11 cellular contexts compared by ENCODE assay signal in genomic region chrX:19627533-19627932, GRCh38.
DNase-seq lines count a peak whose midpoint lies in the region; ATAC-seq and TF ChIP-seq lines count a peak whose summit lies in the region.
"Had no signal": no experiment of that assay in that cellular context is flagged by ENCODE, and none has a peak within 500 bp of the region (broad histone marks: within the 10 kb centered on the region; RNA-seq: fewer than 3 reads in every experiment).

No MANE protein-coding gene starts in this region.

- H3K36me3 Mint-ChIP-seq in activated CD4-positive, alpha-beta T cell treated with anti-CD3 and anti-CD28 coated beads for 36 hours (ENCODE audit: low read depth), result peaks cover 28% of the 10 kb centered on the region
- peaks cover 30% of the 10 kb centered on the region for H3K36me3 Mint-ChIP-seq in activated CD4-positive, alpha-beta T cell treated with anti-CD3 and anti-CD28 coated beads, Interleukin-2, amount 10 ng/mL, durations not matched to agents 7 days and 5 days (ENCODE audit: low read depth)
- H3K36me3 Mint-ChIP-seq in activated naive CD8-positive, alpha-beta T cell treated with anti-CD3 and anti-CD28 coated beads, Interleukin-2, amount 50 U/mL, for 24 hours (ENCODE audit: low read depth), result peaks cover 23% of the 10 kb centered on the region
- H3K36me3 Mint-ChIP-seq in osteocyte (ENCODE audit: unreplicated experiment), result peaks cover 5% of the 10 kb centered on the region

- peak; percentile 19 for DNase-seq in activated CD4-positive, alpha-beta T cell treated with anti-CD3 and anti-CD28 coated beads for 36 hours
- DNase-seq in activated CD4-positive, alpha-beta T cell treated with anti-CD3 and anti-CD28 coated beads, Interleukin-2, amount 10 ng/mL, durations not matched to agents 7 days and 5 days, result no peak
- DNase-seq in NOMO-1 treated with DMSO at 0.1 percent for 48 hours (lab: John Stamatoyannopoulos, UW; ENCODE audit: unreplicated experiment) (peak; percentile 64), osteocyte (ENCODE audit: extremely low spot score, unreplicated experiment) (no peak), medulla oblongata (ENCODE audit: extremely low spot score) (no peak)
- no peak for DNase-seq in activated naive CD8-positive, alpha-beta T cell treated with anti-CD3 and anti-CD28 coated beads, Interleukin-2, amount 50 U/mL, for 24 hours
- DNase-seq in activated CD8-positive, alpha-beta memory T cell treated with anti-CD3 and anti-CD28 coated beads for 24 hours, result no peak
- DNase-seq: 8988T, adrenal gland, NCI-H1436 treated with DMSO at 0.1 percent for 48 hours had no signal

- H3K27ac Mint-ChIP-seq in activated CD4-positive, alpha-beta T cell treated with anti-CD3 and anti-CD28 coated beads for 36 hours, result no peak overlapping the region
- no peak overlapping the region for H3K27ac Mint-ChIP-seq in activated CD4-positive, alpha-beta T cell treated with anti-CD3 and anti-CD28 coated beads, Interleukin-2, amount 10 ng/mL, durations not matched to agents 7 days and 5 days
- peak overlapping the region; percentile 63 for H3K27ac Mint-ChIP-seq in activated naive CD8-positive, alpha-beta T cell treated with anti-CD3 and anti-CD28 coated beads, Interleukin-2, amount 50 U/mL, for 24 hours
- peak overlapping the region; percentile 86 for H3K27ac Mint-ChIP-seq in osteocyte (ENCODE audit: unreplicated experiment)

- TF ChIP-seq CTCF in osteocyte (IDR thresholded peaks at IDR 0.05), result no peak

- ATAC-seq in activated CD4-positive, alpha-beta T cell treated with anti-CD3 and anti-CD28 coated beads for 36 hours, result peak; percentile 69
- ATAC-seq in activated naive CD8-positive, alpha-beta T cell treated with anti-CD3 and anti-CD28 coated beads, Interleukin-2, amount 50 U/mL, for 24 hours, result peak; percentile 83
- no peak for ATAC-seq in HG03457 (IDR thresholded peaks at IDR 0.05; ENCODE audit: unreplicated experiment)

- H3K27me3 Mint-ChIP-seq in activated CD4-positive, alpha-beta T cell treated with anti-CD3 and anti-CD28 coated beads for 36 hours, result no peaks in the 10 kb centered on the region
- H3K27me3 Mint-ChIP-seq in activated CD4-positive, alpha-beta T cell treated with anti-CD3 and anti-CD28 coated beads, Interleukin-2, amount 10 ng/mL, durations not matched to agents 7 days and 5 days, result no peaks in the 10 kb centered on the region
- no peaks in the 10 kb centered on the region for H3K27me3 Mint-ChIP-seq in activated naive CD8-positive, alpha-beta T cell treated with anti-CD3 and anti-CD28 coated beads, Interleukin-2, amount 50 U/mL, for 24 hours
- H3K27me3 Mint-ChIP-seq in osteocyte (ENCODE audit: unreplicated experiment), result no peaks in the 10 kb centered on the region

- POLR2A ChIA-PET in activated CD4-positive, alpha-beta T cell treated with anti-CD3 and anti-CD28 coated beads for 36 hours (lab: Charles Lee), result no interaction called here
- POLR2A ChIA-PET in activated CD4-positive, alpha-beta T cell treated with anti-CD3 and anti-CD28 coated beads, Interleukin-2, amount 10 ng/mL, durations not matched to agents 7 days and 5 days (lab: Charles Lee), result no interaction called here

- H3K4me1 Mint-ChIP-seq in activated CD4-positive, alpha-beta T cell treated with anti-CD3 and anti-CD28 coated beads for 36 hours, result peaks cover 81% of the 10 kb centered on the region
- peaks cover 61% of the 10 kb centered on the region for H3K4me1 Mint-ChIP-seq in activated CD4-positive, alpha-beta T cell treated with anti-CD3 and anti-CD28 coated beads, Interleukin-2, amount 10 ng/mL, durations not matched to agents 7 days and 5 days
- peaks cover 77% of the 10 kb centered on the region for H3K4me1 Mint-ChIP-seq in activated naive CD8-positive, alpha-beta T cell treated with anti-CD3 and anti-CD28 coated beads, Interleukin-2, amount 50 U/mL, for 24 hours
- H3K4me1 Mint-ChIP-seq in osteocyte (ENCODE audit: unreplicated experiment), result peaks cover 57% of the 10 kb centered on the region

- no peak overlapping the region for H3K4me3 Mint-ChIP-seq in activated CD4-positive, alpha-beta T cell treated with anti-CD3 and anti-CD28 coated beads for 36 hours
- H3K4me3 Mint-ChIP-seq in activated CD4-positive, alpha-beta T cell treated with anti-CD3 and anti-CD28 coated beads, Interleukin-2, amount 10 ng/mL, durations not matched to agents 7 days and 5 days, result no peak overlapping the region
- H3K4me3 Mint-ChIP-seq in activated naive CD8-positive, alpha-beta T cell treated with anti-CD3 and anti-CD28 coated beads, Interleukin-2, amount 50 U/mL, for 24 hours, result no peak overlapping the region
- no peak overlapping the region for H3K4me3 Mint-ChIP-seq in osteocyte (ENCODE audit: unreplicated experiment)

- intact Hi-C loops in activated CD4-positive, alpha-beta T cell treated with anti-CD3 and anti-CD28 coated beads for 36 hours (cut with DNase I, micrococcal nuclease), result loop anchor here in 1 of 2 experiments (5.0 kb wide), 1 partner anchor 60 kb away; no protein-coding TSS in a partner anchor

- CTCF ChIA-PET in activated CD4-positive, alpha-beta T cell treated with anti-CD3 and anti-CD28 coated beads for 36 hours (lab: Charles Lee), result no interaction called here
- CTCF ChIA-PET in activated CD4-positive, alpha-beta T cell treated with anti-CD3 and anti-CD28 coated beads, Interleukin-2, amount 10 ng/mL, durations not matched to agents 7 days and 5 days (lab: Charles Lee), result no interaction called here

- no peaks in the 10 kb centered on the region for H3K9me3 Mint-ChIP-seq in activated CD4-positive, alpha-beta T cell treated with anti-CD3 and anti-CD28 coated beads for 36 hours (ENCODE audit: low read depth)
- no peaks in the 10 kb centered on the region for H3K9me3 Mint-ChIP-seq in activated CD4-positive, alpha-beta T cell treated with anti-CD3 and anti-CD28 coated beads, Interleukin-2, amount 10 ng/mL, durations not matched to agents 7 days and 5 days
- no peaks in the 10 kb centered on the region for H3K9me3 Mint-ChIP-seq in activated naive CD8-positive, alpha-beta T cell treated with anti-CD3 and anti-CD28 coated beads, Interleukin-2, amount 50 U/mL, for 24 hours
- H3K9me3 Mint-ChIP-seq in osteocyte (ENCODE audit: unreplicated experiment), result peaks cover 4% of the 10 kb centered on the region

Comparison
In these comparisons a context has a peak if more than half of its experiments do, and no peak if none do; other contexts are left out.
1. DNase-seq: peak in activated CD4-positive, alpha-beta T cell treated with anti-CD3 and anti-CD28 coated beads for 36 hours (single experiment) and NOMO-1 treated with DMSO at 0.1 percent for 48 hours (single experiment); none in activated CD4-positive, alpha-beta T cell treated with anti-CD3 and anti-CD28 coated beads, Interleukin-2, amount 10 ng/mL, durations not matched to agents 7 days and 5 days (single experiment), activated naive CD8-positive, alpha-beta T cell treated with anti-CD3 and anti-CD28 coated beads, Interleukin-2, amount 50 U/mL, for 24 hours (single experiment), osteocyte (single experiment), activated CD8-positive, alpha-beta memory T cell treated with anti-CD3 and anti-CD28 coated beads for 24 hours (single experiment) and medulla oblongata (single experiment).
2. H3K27ac Mint-ChIP-seq: peak in activated naive CD8-positive, alpha-beta T cell treated with anti-CD3 and anti-CD28 coated beads, Interleukin-2, amount 50 U/mL, for 24 hours (single experiment) and osteocyte (single experiment); none in activated CD4-positive, alpha-beta T cell treated with anti-CD3 and anti-CD28 coated beads for 36 hours (single experiment) and activated CD4-positive, alpha-beta T cell treated with anti-CD3 and anti-CD28 coated beads, Interleukin-2, amount 10 ng/mL, durations not matched to agents 7 days and 5 days (single experiment).